Comparison of ENCODE assay signal across 21 cellular contexts in the genomic region with DNA sequence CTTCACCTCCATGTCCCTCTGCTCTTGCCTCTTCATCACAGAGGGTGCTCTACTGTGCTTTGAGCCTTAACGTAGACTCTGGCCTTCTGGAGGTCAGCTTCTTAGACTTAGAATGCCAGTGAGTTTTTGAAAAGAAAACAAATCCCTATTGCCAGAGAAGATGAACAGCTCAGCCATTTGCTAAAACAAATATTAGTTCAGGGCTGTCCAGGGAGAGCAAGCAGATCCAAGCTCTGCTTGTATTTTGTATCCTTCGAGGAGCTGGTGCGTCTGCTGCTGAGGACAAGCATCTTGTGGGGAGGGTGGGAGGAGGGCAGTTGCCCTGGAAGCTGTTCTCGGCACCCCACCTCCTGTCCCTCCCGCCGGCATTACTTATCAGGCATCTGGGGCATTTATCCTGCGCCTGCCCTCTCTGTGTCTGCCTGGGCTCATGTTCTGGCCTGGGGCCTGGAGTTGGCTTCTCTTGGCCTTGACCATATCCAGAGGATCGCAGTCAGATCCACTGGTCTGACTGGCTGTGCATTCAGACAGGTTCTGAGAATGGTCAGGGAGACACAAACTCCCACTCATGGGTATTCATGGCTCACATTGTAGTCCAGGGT.
DNase-seq lines count a peak whose midpoint lies in the region; ATAC-seq, FAIRE-seq and TF ChIP-seq lines count a peak whose summit lies in the region.
"Had no signal": no experiment of that assay in that cellular context is flagged by ENCODE, and none has a peak within 500 bp of the region (broad histone marks: within the 10 kb centered on the region; RNA-seq: fewer than 3 reads in every experiment).

No MANE protein-coding gene starts in this region.

- TF ChIP-seq POLR2A in adrenal gland (IDR thresholded peaks at IDR 0.05) (no peak), HepG2 (IDR thresholded peaks at IDR 0.05; ENCODE audit: insufficient read depth in 1 of 2, low read depth in 2 of 2, low read length in 2 of 2) (no peak), ovary (IDR thresholded peaks at IDR 0.05) (no peak)

- no peaks in the 10 kb centered on the region for H3K9me3 ChIP-seq in adrenal gland (replicated peaks in 1 of 3)
- no peaks in the 10 kb centered on the region for H3K9me3 ChIP-seq in HepG2 (ENCODE audit: low read length)
- H3K9me3 ChIP-seq in tibial artery = no peaks in the 10 kb centered on the region
- H3K9me3 ChIP-seq in ovary = no peaks in the 10 kb centered on the region

- POLR2A ChIA-PET in HepG2 (lab: Yijun Ruan, JAX) = no interaction called here

- H3K27me3 ChIP-seq in adrenal gland = no peaks in the 10 kb centered on the region
- no peaks in the 10 kb centered on the region; a peak in 1 of 5 replicates for H3K27me3 ChIP-seq in HepG2 (ENCODE audit: control insufficient read depth in 1 of 2, insufficient read depth in 2 of 2, low read length in 2 of 2)
- H3K27me3 ChIP-seq in tibial artery = peaks cover 0 to 11% of the 10 kb centered on the region in 2 donors
- H3K27me3 ChIP-seq in ovary = no peaks in the 10 kb centered on the region

- TF ChIP-seq EP300 in HepG2 (IDR thresholded peaks at IDR 0.05; ENCODE audit: low read depth in 2 of 2, low read length in 2 of 2) (no peak), HepG2 (CRISPR knock-in tag; IDR thresholded peaks at IDR 0.05; ENCODE audit: borderline replicate concordance) (no peak), ovary (IDR thresholded peaks at IDR 0.05) (no peak)

- TF ChIP-seq RAD21 in HepG2 (CRISPR knock-in tag; IDR thresholded peaks at IDR 0.05) = no peak

- TF ChIP-seq CTCF in adrenal gland (IDR thresholded peaks at IDR 0.05) (no peak), HepG2 (CRISPR knock-in tag; IDR thresholded peaks at IDR 0.05) (no peak), tibial artery (IDR thresholded peaks at IDR 0.05) (no peak), ovary (IDR thresholded peaks at IDR 0.05) (no peak)

- intact Hi-C loops in adrenal gland (cut with DNase I) = no loop called here
- intact Hi-C loops in HepG2 (cut with micrococcal nuclease; ENCODE audit: unreplicated experiment) = no loop called here
- intact Hi-C loops in tibial artery (cut with DNase I; ENCODE audit: low total_unique reads) = no loop called here
- intact Hi-C loops in ovary (cut with DNase I) = no loop called here

- BruUV-seq in HepG2 (replicated peaks; lab: Mats Ljungman, UMichigan) = no TSS peak

- peak overlapping the region; percentile 38 for H3K4me2 ChIP-seq in HepG2 (ENCODE audit: low read depth, low read length)

- CTCF ChIA-PET in HepG2 (lab: Yijun Ruan, JAX; ENCODE audit: low intra/inter-chr PET ratio, low total read pairs) = no interaction called here

- in situ Hi-C loops in HepG2 (cut with HindIII; ENCODE audit: extremely low pct_ligation_motif_present, low pct_unique_long_range_greater_than_20kb) = no loop called here

- H3K4me3 ChIP-seq in adrenal gland (no peak overlapping the region), HepG2 (replicated peaks in 1 of 3; ENCODE audit: insufficient read depth in 1 of 3, low read depth in 2 of 3, low read length in 3 of 3) (no peak overlapping the region), tibial artery (no peak overlapping the region), ovary (no peak overlapping the region)

- H3K79me2 ChIP-seq in HepG2 (ENCODE audit: insufficient read depth, low read length) = no peaks in the 10 kb centered on the region

- H2AFZ ChIP-seq in HepG2 (ENCODE audit: low read length) = no peak overlapping the region

- H3K36me3 ChIP-seq in adrenal gland (replicated peaks in 1 of 2) (no peaks in the 10 kb centered on the region), HepG2 (replicated peaks in 1 of 2; ENCODE audit: control insufficient read depth in 1 of 2, insufficient read depth in 2 of 2, low read length in 2 of 2) (no peaks in the 10 kb centered on the region), tibial artery (no peaks in the 10 kb centered on the region), ovary (no peaks in the 10 kb centered on the region)

- 13 to 31% (median 24%) methylated on average over 5 to 8 of the region's 8 CpGs for WGBS in adrenal gland, 4 donors
- 2% methylated on average over 6 of the region's 8 CpGs for WGBS in HepG2 (ENCODE audit: low lambda C conversion rate)
- WGBS in ovary, 3 donors = 9 to 32% (median 14%) methylated on average over 8 of the region's 8 CpGs

- peak; percentile 38 for DNase-seq in NCI-H146 (lab: John Stamatoyannopoulos, UW)
- no peak for DNase-seq in NCI-H146 treated with DMSO at 0.1 percent for 48 hours (lab: John Stamatoyannopoulos, UW; ENCODE audit: unreplicated experiment)
- DNase-seq in adrenal gland = peak; percentile 29 to 80 (median 68)
- DNase-seq in HepG2 (ENCODE audit: low spot score) = peak; percentile 7
- peak in 1 of 2 donors; percentile 44 for DNase-seq in tibial artery
- DNase-seq in ovary = no peak
- DNase-seq in NCI-H2196 treated with DMSO at 0.1 percent for 48 hours (lab: John Stamatoyannopoulos, UW; ENCODE audit: unreplicated experiment) = no peak
- DNase-seq: 8988T; DMS 273 treated with DMSO at 0.1 percent for 48 hours; DND-41; HFFc6; Kasumi-1; MM.1S; NCI-H1092; NCI-H1694 treated with DMSO at 0.1 percent for 48 hours; NCI-H526 treated with DMSO at 0.1 percent for 48 hours; NK-92 treated with Interleukin-12 subunit alpha and Interleukin-12 subunit beta, amount 100 ng/mL, for 24 hours; Right ventricle myocardium superior had no signal

- H3K4me1 ChIP-seq in adrenal gland (replicated peaks in 1 of 2) = peaks cover 8 to 13% of the 10 kb centered on the region in 2 donors
- peaks cover 26% of the 10 kb centered on the region for H3K4me1 ChIP-seq in HepG2 (ENCODE audit: insufficient read depth, low read length)
- H3K4me1 ChIP-seq in tibial artery = peaks cover 0 to 15% (median 5%) of the 10 kb centered on the region in 4 donors
- H3K4me1 ChIP-seq in ovary (ENCODE audit: insufficient read depth) = peaks cover 3% of the 10 kb centered on the region

- ATAC-seq in HepG2 = peak; percentile 68
- ATAC-seq in GM19324 (IDR thresholded peaks at IDR 0.05; ENCODE audit: low FRiP score, unreplicated experiment) = no peak

- H4K20me1 ChIP-seq in HepG2 (ENCODE audit: insufficient read depth, low read length) = no peaks in the 10 kb centered on the region

- H3K9ac ChIP-seq in HepG2 (ENCODE audit: insufficient read depth, low read depth, low read length) = no peak overlapping the region

- FAIRE-seq in HepG2 (lab: Jason Lieb, UNC) = no peak
- FAIRE-seq: H54, RCC 7860 had no signal

- H3K27ac ChIP-seq in adrenal gland = peak overlapping the region in 3 of 5 donors; percentile 26 to 88 (median 55)
- H3K27ac ChIP-seq in HepG2 (ENCODE audit: extremely low read length, insufficient read depth, low read length) = no peak overlapping the region
- peak overlapping the region; percentile 13 to 21 for H3K27ac ChIP-seq in tibial artery
- no peak overlapping the region for H3K27ac ChIP-seq in ovary

TF ChIP-seq in HepG2, 621 proteins besides CTCF, POLR2A, EP300 and RAD21 (continues in another document):
- TF ChIP-seq, protein P1, sequence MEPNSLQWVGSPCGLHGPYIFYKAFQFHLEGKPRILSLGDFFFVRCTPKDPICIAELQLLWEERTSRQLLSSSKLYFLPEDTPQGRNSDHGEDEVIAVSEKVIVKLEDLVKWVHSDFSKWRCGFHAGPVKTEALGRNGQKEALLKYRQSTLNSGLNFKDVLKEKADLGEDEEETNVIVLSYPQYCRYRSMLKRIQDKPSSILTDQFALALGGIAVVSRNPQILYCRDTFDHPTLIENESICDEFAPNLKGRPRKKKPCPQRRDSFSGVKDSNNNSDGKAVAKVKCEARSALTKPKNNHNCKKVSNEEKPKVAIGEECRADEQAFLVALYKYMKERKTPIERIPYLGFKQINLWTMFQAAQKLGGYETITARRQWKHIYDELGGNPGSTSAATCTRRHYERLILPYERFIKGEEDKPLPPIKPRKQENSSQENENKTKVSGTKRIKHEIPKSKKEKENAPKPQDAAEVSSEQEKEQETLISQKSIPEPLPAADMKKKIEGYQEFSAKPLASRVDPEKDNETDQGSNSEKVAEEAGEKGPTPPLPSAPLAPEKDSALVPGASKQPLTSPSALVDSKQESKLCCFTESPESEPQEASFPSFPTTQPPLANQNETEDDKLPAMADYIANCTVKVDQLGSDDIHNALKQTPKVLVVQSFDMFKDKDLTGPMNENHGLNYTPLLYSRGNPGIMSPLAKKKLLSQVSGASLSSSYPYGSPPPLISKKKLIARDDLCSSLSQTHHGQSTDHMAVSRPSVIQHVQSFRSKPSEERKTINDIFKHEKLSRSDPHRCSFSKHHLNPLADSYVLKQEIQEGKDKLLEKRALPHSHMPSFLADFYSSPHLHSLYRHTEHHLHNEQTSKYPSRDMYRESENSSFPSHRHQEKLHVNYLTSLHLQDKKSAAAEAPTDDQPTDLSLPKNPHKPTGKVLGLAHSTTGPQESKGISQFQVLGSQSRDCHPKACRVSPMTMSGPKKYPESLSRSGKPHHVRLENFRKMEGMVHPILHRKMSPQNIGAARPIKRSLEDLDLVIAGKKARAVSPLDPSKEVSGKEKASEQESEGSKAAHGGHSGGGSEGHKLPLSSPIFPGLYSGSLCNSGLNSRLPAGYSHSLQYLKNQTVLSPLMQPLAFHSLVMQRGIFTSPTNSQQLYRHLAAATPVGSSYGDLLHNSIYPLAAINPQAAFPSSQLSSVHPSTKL (CRISPR knock-in tag; IDR thresholded peaks at IDR 0.05) = 0 out of 2 replicates have a peak, but pooled peaks have one; percentile 11
- TF ChIP-seq HHEX (CRISPR knock-in tag; IDR thresholded peaks at IDR 0.05) (peak; percentile 59; the same call in 1 of the 2 replicates), NFE2 (CRISPR knock-in tag; IDR thresholded peaks at IDR 0.05) (no peak), NCOA2 (CRISPR knock-in tag; IDR thresholded peaks at IDR 0.05) (0 out of 2 replicates have a peak, but pooled peaks have one; percentile 14)
- TF ChIP-seq, protein P2, sequence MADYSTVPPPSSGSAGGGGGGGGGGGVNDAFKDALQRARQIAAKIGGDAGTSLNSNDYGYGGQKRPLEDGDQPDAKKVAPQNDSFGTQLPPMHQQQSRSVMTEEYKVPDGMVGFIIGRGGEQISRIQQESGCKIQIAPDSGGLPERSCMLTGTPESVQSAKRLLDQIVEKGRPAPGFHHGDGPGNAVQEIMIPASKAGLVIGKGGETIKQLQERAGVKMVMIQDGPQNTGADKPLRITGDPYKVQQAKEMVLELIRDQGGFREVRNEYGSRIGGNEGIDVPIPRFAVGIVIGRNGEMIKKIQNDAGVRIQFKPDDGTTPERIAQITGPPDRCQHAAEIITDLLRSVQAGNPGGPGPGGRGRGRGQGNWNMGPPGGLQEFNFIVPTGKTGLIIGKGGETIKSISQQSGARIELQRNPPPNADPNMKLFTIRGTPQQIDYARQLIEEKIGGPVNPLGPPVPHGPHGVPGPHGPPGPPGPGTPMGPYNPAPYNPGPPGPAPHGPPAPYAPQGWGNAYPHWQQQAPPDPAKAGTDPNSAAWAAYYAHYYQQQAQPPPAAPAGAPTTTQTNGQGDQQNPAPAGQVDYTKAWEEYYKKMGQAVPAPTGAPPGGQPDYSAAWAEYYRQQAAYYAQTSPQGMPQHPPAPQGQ (CRISPR knock-in tag; IDR thresholded peaks at IDR 0.05; ENCODE audit: borderline replicate concordance) = no peak

Comparison
In these comparisons a context has a peak if more than half of its experiments do, and no peak if none do; other contexts are left out.
1. DNase-seq: peak in NCI-H146 (single experiment), adrenal gland (7 of 7) and HepG2 (single experiment); none in NCI-H146 treated with DMSO at 0.1 percent for 48 hours (single experiment), ovary (0 of 5) and NCI-H2196 treated with DMSO at 0.1 percent for 48 hours (single experiment).
2. H3K27ac ChIP-seq: peak in adrenal gland (3 of 5) and tibial artery (2 of 2); none in HepG2 (single experiment) and ovary (0 of 2).